Comparison of ENCODE assay signal across 20 cellular contexts in genomic region chr6:32658268-32658897, GRCh38. TPM values are rescaled to one million over a fixed set of nuclear protein-coding genes. Genes with fewer than 3 reads are reported as not detected.
DNase-seq lines count a peak whose midpoint lies in the region; ATAC-seq and TF ChIP-seq lines count a peak whose summit lies in the region.
"Had no signal": no experiment of that assay in that cellular context is flagged by ENCODE, and none has a peak within 500 bp of the region (broad histone marks: within the 10 kb centered on the region; RNA-seq: fewer than 3 reads in every experiment).

No MANE protein-coding gene starts in this region.

- no peak overlapping the region for H3K27ac Mint-ChIP-seq in activated naive CD4-positive, alpha-beta T cell treated with anti-CD3 and anti-CD28 coated beads for 36 hours

- H2AFZ ChIP-seq in OCI-LY1 (ENCODE audit: low read length), result no peak overlapping the region
- H2AFZ ChIP-seq: GM23248 had no signal

- H3K27ac ChIP-seq in OCI-LY1 (ENCODE audit: low read depth, low read length, poor library complexity, severe bottlenecking), result no peak overlapping the region
- H3K27ac ChIP-seq in lung (ENCODE audit: low read depth in 1 of 2, low read length in 1 of 2), result peak overlapping the region in 1 of 2 donors; percentile 32
- H3K27ac ChIP-seq: GM23248 had no signal

- peak; percentile 27 for ATAC-seq in lung (ENCODE audit: insufficient read depth, low FRiP score)
- no peak for ATAC-seq in HG02642 (IDR thresholded peaks at IDR 0.05; ENCODE audit: poor library complexity, unreplicated experiment)
- ATAC-seq in HG02759 (IDR thresholded peaks at IDR 0.05; ENCODE audit: unreplicated experiment), result no peak
- ATAC-seq: Panc1, Right ventricle myocardium inferior had no signal

- no peaks in the 10 kb centered on the region for H3F3A ChIP-seq in OCI-LY1 (ENCODE audit: insufficient read depth, low read length)

- H3K4me3 ChIP-seq in OCI-LY1 (ENCODE audit: low read depth, low read length, poor library complexity, severe bottlenecking) (no peak overlapping the region), lung (no peak overlapping the region)
- H3K4me3 ChIP-seq: GM23248, MG63 had no signal

- no peak for TF ChIP-seq CTCF in OCI-LY1 (IDR thresholded peaks at IDR 0.05; ENCODE audit: low read length)
- no peak for TF ChIP-seq CTCF in lung (IDR thresholded peaks at IDR 0.05; ENCODE audit: control extremely low read depth, extremely low read depth)

- peak; percentile 78 for DNase-seq in CD1c-positive myeloid dendritic cell (ENCODE audit: extremely low spot score)
- no peak for DNase-seq in lung (ENCODE audit: low spot score)
- DNase-seq in DMS 273 treated with DMSO at 0.1 percent for 48 hours (lab: John Stamatoyannopoulos, UW), result no peak
- no peak for DNase-seq in activated naive CD4-positive, alpha-beta T cell treated with anti-CD3 and anti-CD28 coated beads for 36 hours
- DNase-seq: ACHN; CD8-positive, alpha-beta memory T cell; GM23248; KG1; MG63; NCI-H1092 treated with DMSO at 0.1 percent for 48 hours; NCI-H187; NCI-H446 treated with DMSO at 0.1 percent for 48 hours; NCI-H748 treated with DMSO at 0.1 percent for 48 hours; SK-N-SH had no signal

- peaks cover 7% of the 10 kb centered on the region for H3K27me3 Mint-ChIP-seq in activated naive CD4-positive, alpha-beta T cell treated with anti-CD3 and anti-CD28 coated beads for 36 hours (ENCODE audit: low read depth)
- H3K27me3 Mint-ChIP-seq: CD8-positive, alpha-beta memory T cell had no signal

- no peaks in the 10 kb centered on the region for H3K36me3 ChIP-seq in OCI-LY1 (ENCODE audit: insufficient read depth, low read length)
- H3K36me3 ChIP-seq in lung (ENCODE audit: control insufficient read depth in 2 of 2, insufficient read depth in 2 of 2, low read length in 2 of 2), result peaks cover 0 to 25% of the 10 kb centered on the region in 2 donors
- H3K36me3 ChIP-seq: MG63 had no signal

- H3K27me3 ChIP-seq in OCI-LY1 (ENCODE audit: insufficient read depth, low read length) (no peaks in the 10 kb centered on the region), lung (ENCODE audit: control insufficient read depth, insufficient read depth) (no peaks in the 10 kb centered on the region)
- H3K27me3 ChIP-seq: MG63 had no signal

- no peaks in the 10 kb centered on the region for H3K36me3 Mint-ChIP-seq in activated naive CD4-positive, alpha-beta T cell treated with anti-CD3 and anti-CD28 coated beads for 36 hours (ENCODE audit: low read depth)

- peak; percentile 14 for TF ChIP-seq POLR2A in GM18951 (IDR thresholded peaks at IDR 0.05; ENCODE audit: extremely low read depth, insufficient read depth, insufficient read length)

- 44 to 50% methylated on average over 6 of the region's 6 CpGs for WGBS in lung, 2 donors

- no peaks in the 10 kb centered on the region for H3K9me3 ChIP-seq in OCI-LY1 (ENCODE audit: low read length)
- H3K9me3 ChIP-seq in lung (ENCODE audit: control insufficient read depth in 2 of 2, insufficient read depth in 1 of 2, low read length in 1 of 2), result no peaks in the 10 kb centered on the region
- H3K9me3 ChIP-seq: MG63, SK-N-SH had no signal

- CTCF ChIA-PET in activated naive CD4-positive, alpha-beta T cell treated with anti-CD3 and anti-CD28 coated beads for 36 hours (lab: Charles Lee), result no interaction called here

- H3K9me2 ChIP-seq in OCI-LY1 (ENCODE audit: low read depth, low read length), result no peaks in the 10 kb centered on the region
- H3K9me2 ChIP-seq: SK-N-SH had no signal

- no peaks in the 10 kb centered on the region for H4K20me1 ChIP-seq in OCI-LY1 (ENCODE audit: insufficient read depth, low read length)

- no peaks in the 10 kb centered on the region for H3K4me1 Mint-ChIP-seq in activated naive CD4-positive, alpha-beta T cell treated with anti-CD3 and anti-CD28 coated beads for 36 hours (ENCODE audit: low read depth)

- peaks cover 13% of the 10 kb centered on the region for H3K9me3 Mint-ChIP-seq in activated naive CD4-positive, alpha-beta T cell treated with anti-CD3 and anti-CD28 coated beads for 36 hours

- in situ Hi-C loops in GM18951 (cut with MboI; ENCODE audit: low sequenced_read_pairs, unreplicated experiment), result no loop called here

- no peaks in the 10 kb centered on the region for H3K79me2 ChIP-seq in OCI-LY1 (ENCODE audit: insufficient read depth, low read length)

- intact Hi-C loops in activated naive CD4-positive, alpha-beta T cell treated with anti-CD3 and anti-CD28 coated beads for 36 hours (cut with micrococcal nuclease), result no loop called here

- H3K4me2 ChIP-seq in OCI-LY1 (ENCODE audit: low read length), result peak overlapping the region; percentile 7; the same call in 1 of the 2 replicates
- H3K4me2 ChIP-seq: SK-N-SH had no signal

- H3K9ac ChIP-seq in OCI-LY1 (ENCODE audit: low read length), result no peak overlapping the region
- H3K9ac ChIP-seq: GM23248, SK-N-SH had no signal

- no peak overlapping the region for H3K4me3 Mint-ChIP-seq in activated naive CD4-positive, alpha-beta T cell treated with anti-CD3 and anti-CD28 coated beads for 36 hours
- H3K4me3 Mint-ChIP-seq: CD8-positive, alpha-beta memory T cell had no signal

- H3K4me1 ChIP-seq in OCI-LY1 (ENCODE audit: insufficient read depth, low read length, severe bottlenecking) (peaks cover 22% of the 10 kb centered on the region), lung (ENCODE audit: control insufficient read depth in 2 of 2, insufficient read depth in 2 of 2, low read length in 2 of 2) (peaks cover 0 to 2% of the 10 kb centered on the region in 2 donors)

RNA-seq across cellular contexts. Expression of gene HLA-DQB1, which starts 8.1 kb away (rescaled TPM):
- total RNA-seq in lung, result 10 to 100 TPM in 1 of 2 donors, 1 to 10 TPM in 1; 4.1 to 36.1 TPM
- 1,000 to 10,000 TPM in 1 of 2 donors, 100 to 1,000 TPM in 1; 169 to 1,148 TPM for polyA plus RNA-seq in lung
- 1 to 10 TPM; 6.2 to 7.4 TPM for total RNA-seq in activated naive CD4-positive, alpha-beta T cell treated with anti-CD3 and anti-CD28 coated beads for 36 hours
- total RNA-seq: GM23248 had no signal
- polyA plus RNA-seq: GM23248, SK-N-SH had no signal

RNA-seq across cellular contexts. Expression of gene HLA-DQA1, which starts 21.2 kb away (rescaled TPM):
- total RNA-seq in lung, result 100 to 1,000 TPM in 1 of 2 donors, 1 to 10 TPM in 1; 6.0 to 135 TPM
- 100 to 1,000 TPM; 113 to 199 TPM for polyA plus RNA-seq in lung
- under 1 TPM; 0.81 to 0.93 TPM for total RNA-seq in activated naive CD4-positive, alpha-beta T cell treated with anti-CD3 and anti-CD28 coated beads for 36 hours
- total RNA-seq: GM23248 had no signal
- polyA plus RNA-seq: GM23248, SK-N-SH had no signal
